ENCODE assay signal across 8 cellular contexts in the genomic region with DNA sequence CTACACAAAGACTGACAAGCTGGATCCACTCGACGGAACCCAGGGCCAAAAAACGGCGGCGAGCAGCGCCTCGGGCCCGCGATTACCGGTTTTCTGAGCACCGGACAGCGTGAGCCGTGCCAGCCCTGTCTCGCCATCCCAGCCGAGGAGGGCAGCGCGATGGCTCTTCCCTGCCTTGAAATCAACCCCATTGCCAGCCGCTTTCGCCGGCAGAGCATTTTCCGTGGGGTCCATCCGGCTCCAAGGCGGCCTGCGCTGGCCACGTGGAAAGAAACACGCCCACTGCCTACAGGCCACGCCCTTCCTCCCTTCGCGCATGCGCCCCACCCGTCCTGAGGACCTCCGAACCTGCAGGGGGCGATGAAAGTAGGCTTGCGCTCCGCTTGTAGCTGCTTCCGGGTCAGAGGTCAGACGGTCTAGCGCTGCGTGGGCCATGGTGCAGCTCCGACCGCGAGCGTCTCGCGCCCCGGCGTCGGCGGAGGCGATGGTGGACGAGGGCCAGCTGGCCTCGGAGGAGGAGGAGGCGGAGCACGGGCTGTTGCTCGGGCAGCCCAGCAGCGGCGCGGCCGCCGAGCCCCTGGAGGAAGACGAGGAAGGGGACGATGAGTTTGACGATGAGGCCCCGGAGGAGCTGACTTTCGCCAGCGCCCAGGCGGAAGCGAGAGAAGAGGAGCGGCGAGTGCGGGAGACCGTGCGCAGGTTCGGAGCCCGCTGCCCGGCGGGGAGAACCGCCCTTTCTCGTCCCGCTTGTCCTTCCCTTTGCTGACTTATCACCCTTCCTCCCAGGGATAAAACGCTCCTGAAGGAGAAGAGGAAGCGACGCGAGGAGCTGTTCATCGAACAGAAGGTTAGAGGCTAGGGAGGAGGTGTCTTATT. TPM values are rescaled to one million over a fixed set of nuclear protein-coding genes. Genes with fewer than 3 reads are reported as not detected.
DNase-seq lines count a peak whose midpoint lies in the region; ATAC-seq and TF ChIP-seq lines count a peak whose summit lies in the region.

NOL7 (plus strand) TSS at position 410 of the 876 bp plus-strand sequence; CDS start at position 434, 24 bp downstream.

- peak; percentile 55 to 88 for TF ChIP-seq POLR2A in tibial nerve (IDR thresholded peaks at IDR 0.05)

- H3K4me3 ChIP-seq in SU-DHL-6 (ENCODE audit: insufficient read depth, low read length, poor library complexity, severe bottlenecking) (peak within 1 kb of the TSS; percentile 77), parathyroid adenoma (ENCODE audit: low read depth, low read length) (peak within 1 kb of the TSS; percentile 90), tibial nerve (peak within 1 kb of the TSS; percentile 69 to 87 (median 75))

- H3K36me3 ChIP-seq in SU-DHL-6 (ENCODE audit: low read length) (peaks cover 32% of the 10 kb centered on the region), parathyroid adenoma (ENCODE audit: control insufficient read depth, insufficient read depth, low read length) (no peaks in the 10 kb centered on the region), tibial nerve (peaks cover 0 to 46% (median 9%) of the 10 kb centered on the region in 3 donors)

- H3K4me2 ChIP-seq in SU-DHL-6 (ENCODE audit: low read depth, low read length, poor library complexity, severe bottlenecking) (peak within 1 kb of the TSS; percentile 67), parathyroid adenoma (ENCODE audit: low read length) (peak within 1 kb of the TSS; percentile 83)

- TF ChIP-seq CTCF in GM12872 (IDR thresholded peaks at IDR 0.05; ENCODE audit: insufficient read depth, low read depth, low read length) (peak; percentile 96), SU-DHL-6 (IDR thresholded peaks at IDR 0.05; ENCODE audit: insufficient read depth, low read length, poor library complexity, severe bottlenecking) (peak; percentile 97), parathyroid adenoma (IDR thresholded peaks at IDR 0.05) (peak; percentile 97), tibial nerve (IDR thresholded peaks at IDR 0.05) (peak; percentile 89 to 99 (median 97))

- peaks cover 16% of the 10 kb centered on the region for H4K20me1 ChIP-seq in SU-DHL-6 (ENCODE audit: low read depth, low read length)

- peak; percentile 94 for DNase-seq in NCI-H128 (lab: John Stamatoyannopoulos, UW; ENCODE audit: unreplicated experiment)
- peak; percentile 97 for DNase-seq in activated naive CD8-positive, alpha-beta T cell treated with anti-CD3 and anti-CD28 coated beads, Interleukin-2, amount 50 U/mL, for 16 hours (ENCODE audit: low read depth, low spot score)
- peak; percentile 97 for DNase-seq in Right ventricle myocardium superior
- peak; percentile 93 to 98 for DNase-seq in tibial nerve (ENCODE audit: low spot score in 2 of 2)

- peak; percentile 41 to 99 for TF ChIP-seq EP300 in tibial nerve (IDR thresholded peaks at IDR 0.05)

- H3F3A ChIP-seq in SU-DHL-6 (ENCODE audit: insufficient read depth) = peaks cover 41% of the 10 kb centered on the region

- no peaks in the 10 kb centered on the region for H3K9me2 ChIP-seq in SU-DHL-6 (replicated peaks; ENCODE audit: insufficient read depth, low read length)

- H3K9ac ChIP-seq in SU-DHL-6 (ENCODE audit: low read length) (peak within 1 kb of the TSS; percentile 74), parathyroid adenoma (peak within 1 kb of the TSS; percentile 67)

- H3K4me1 ChIP-seq in parathyroid adenoma = no peaks in the 10 kb centered on the region
- H3K4me1 ChIP-seq in tibial nerve = peaks cover 0 to 34% (median 13%) of the 10 kb centered on the region in 4 donors

- 0 to 1% methylated on average over 52 to 71 of the region's 85 CpGs for WGBS in tibial nerve, 2 donors

- intact Hi-C loops in Right ventricle myocardium superior (cut with DNase I) = loop anchor here (5.0 kb wide), 1 partner anchor 97 kb away; the partner anchor contains the start of gene RANBP9

- H3K9me3 ChIP-seq in SU-DHL-6 (ENCODE audit: insufficient read depth, low read length) (no peaks in the 10 kb centered on the region), parathyroid adenoma (ENCODE audit: control insufficient read depth, low read length) (no peaks in the 10 kb centered on the region), tibial nerve (no peaks in the 10 kb centered on the region)

- H2AFZ ChIP-seq in SU-DHL-6 (ENCODE audit: low read depth, low read length, severe bottlenecking) (peak within 1 kb of the TSS; percentile 58), parathyroid adenoma (peak within 1 kb of the TSS; percentile 97)

- peak; percentile 89 for ATAC-seq in HG02678 (IDR thresholded peaks at IDR 0.05; ENCODE audit: unreplicated experiment)
- ATAC-seq in Right ventricle myocardium superior (ENCODE audit: poor library complexity) = peak; percentile 97

- H3K27me3 ChIP-seq in SU-DHL-6 (ENCODE audit: low read length) (no peaks in the 10 kb centered on the region), parathyroid adenoma (ENCODE audit: control insufficient read depth, insufficient read depth, low read length) (no peaks in the 10 kb centered on the region), tibial nerve (no peaks in the 10 kb centered on the region)

- peaks cover 37% of the 10 kb centered on the region for H3K79me2 ChIP-seq in SU-DHL-6 (ENCODE audit: insufficient read depth, low read length)
- H3K79me2 ChIP-seq in parathyroid adenoma = no peaks in the 10 kb centered on the region

- peak within 1 kb of the TSS; percentile 55 for H3K27ac ChIP-seq in SU-DHL-6 (ENCODE audit: low read depth, low read length)
- peak within 1 kb of the TSS; percentile 74 for H3K27ac ChIP-seq in parathyroid adenoma
- H3K27ac ChIP-seq in tibial nerve = peak within 1 kb of the TSS; percentile 70 to 91 (median 86)

RNA-seq across cellular contexts. Expression of gene NOL7, which starts in this region (rescaled TPM):
- 47.9 TPM for total RNA-seq in Right ventricle myocardium superior
- 100 to 1,000 TPM; 108 to 187 (median 125) TPM for total RNA-seq in tibial nerve

Comparison
In these comparisons a context has a peak if more than half of its experiments do, and no peak if none do; other contexts are left out.
1. Peak in every context shown above with its lines: DNase-seq, ATAC-seq, H3K4me3 ChIP-seq and H3K27ac ChIP-seq.